In genomic region chr13:25659091-25659502, GRCh38 we compare ENCODE assay signal across 20 cellular contexts.
DNase-seq lines count a peak whose midpoint lies in the region; ATAC-seq and TF ChIP-seq lines count a peak whose summit lies in the region.
"Had no signal": no experiment of that assay in that cellular context is flagged by ENCODE, and none has a peak within 500 bp of the region (broad histone marks: within the 10 kb centered on the region; RNA-seq: fewer than 3 reads in every experiment).

No MANE protein-coding gene starts in this region.

- H3K27me3 ChIP-seq in adipocyte (replicated peaks; ENCODE audit: control insufficient read depth, insufficient read depth, low read length): no peaks in the 10 kb centered on the region
- H3K27me3 ChIP-seq in parathyroid adenoma (ENCODE audit: control insufficient read depth, insufficient read depth, low read length): no peaks in the 10 kb centered on the region
- H3K27me3 ChIP-seq: right lobe of liver had no signal

- no peaks in the 10 kb centered on the region for H3K4me1 ChIP-seq in adipocyte (ENCODE audit: control insufficient read depth, insufficient read depth, low read length)
- H3K4me1 ChIP-seq in parathyroid adenoma: no peaks in the 10 kb centered on the region
- H3K4me1 ChIP-seq: right lobe of liver had no signal

- H3K9ac ChIP-seq in adipocyte (ENCODE audit: low read length) (no peak overlapping the region), parathyroid adenoma (no peak overlapping the region)

- H3K4me2 ChIP-seq in parathyroid adenoma (ENCODE audit: low read length): peak overlapping the region; percentile 43

- no peak for TF ChIP-seq CTCF in parathyroid adenoma (IDR thresholded peaks at IDR 0.05)

- H2AFZ ChIP-seq in parathyroid adenoma: no peak overlapping the region

- POLR2A ChIA-PET in HEK293T (lab: Yijun Ruan, JAX): no interaction called here

- H3K27ac ChIP-seq in parathyroid adenoma: no peak overlapping the region
- H3K27ac ChIP-seq: right lobe of liver had no signal

- no peak for ATAC-seq in HG03521 (IDR thresholded peaks at IDR 0.05; ENCODE audit: unreplicated experiment)
- ATAC-seq: activated CD4-positive, alpha-beta T cell treated with anti-CD3 and anti-CD28 coated beads for 36 hours; activated T-cell treated with anti-CD3 and anti-CD28 coated beads, Interleukin-2, amount 50 U/mL, for 4 hours; naive thymus-derived CD4-positive, alpha-beta T cell; Panc1; right lobe of liver; stimulated activated naive CD8-positive, alpha-beta T cell treated with anti-CD3 and anti-CD28 coated beads, Interleukin-15, amount 100 ng/mL, for 72 hours; T-helper 17 cell had no signal

- H3K9me3 ChIP-seq in adipocyte (ENCODE audit: control insufficient read depth, low read length) (no peaks in the 10 kb centered on the region), parathyroid adenoma (ENCODE audit: control insufficient read depth, low read length) (no peaks in the 10 kb centered on the region)
- H3K9me3 ChIP-seq: right lobe of liver had no signal

- H3K79me2 ChIP-seq in parathyroid adenoma: no peaks in the 10 kb centered on the region

- DNase-seq in HEK293T (ENCODE audit: extremely low spot score): peak; percentile 9
- DNase-seq in NCI-H2107 treated with DMSO at 0.1 percent for 48 hours (lab: John Stamatoyannopoulos, UW; ENCODE audit: unreplicated experiment): peak; percentile 76
- DNase-seq in adipocyte (ENCODE audit: low read depth): peak; percentile 4
- DNase-seq in SHP77 (lab: John Stamatoyannopoulos, UW): no peak
- DNase-seq in hepatic stellate cell (ENCODE audit: low spot score): no peak
- DNase-seq in RPMI8226: no peak
- DNase-seq: activated CD4-positive, alpha-beta T cell treated with anti-CD3 and anti-CD28 coated beads for 36 hours; activated T-cell treated with anti-CD3 and anti-CD28 coated beads, Interleukin-2, amount 50 U/mL, for 4 hours; C1 segment of cervical spinal cord; erythroblast; GOT3; IMR-90; naive thymus-derived CD4-positive, alpha-beta T cell; NCI-H2029; right lobe of liver; stimulated activated naive CD8-positive, alpha-beta T cell treated with anti-CD3 and anti-CD28 coated beads, Interleukin-15, amount 100 ng/mL, for 72 hours; T-helper 17 cell had no signal

- no peak overlapping the region for H3K4me3 ChIP-seq in adipocyte (ENCODE audit: low read length)
- no peak overlapping the region for H3K4me3 ChIP-seq in parathyroid adenoma (ENCODE audit: low read depth, low read length)
- H3K4me3 ChIP-seq: right lobe of liver had no signal

- H3K36me3 ChIP-seq in adipocyte (ENCODE audit: control insufficient read depth, insufficient read depth, low read length, severe bottlenecking) (no peaks in the 10 kb centered on the region), parathyroid adenoma (ENCODE audit: control insufficient read depth, insufficient read depth, low read length) (no peaks in the 10 kb centered on the region)
- H3K36me3 ChIP-seq: right lobe of liver had no signal

- CTCF ChIA-PET in HEK293T (lab: Yijun Ruan, JAX): interaction anchor here (0.6 to 0.7 kb wide), 3 partner anchors 122 to 304 kb away, joined by 3 read pairs; no protein-coding TSS in a partner anchor

TF ChIP-seq in HEK293T, 16 proteins besides CTCF, POLR2A, EP300 and RAD21:
- TF ChIP-seq PKNOX1 (IDR thresholded peaks at IDR 0.05) (no peak), ARNT (IDR thresholded peaks at IDR 0.05) (no peak), HDGF (IDR thresholded peaks at IDR 0.05; ENCODE audit: borderline replicate concordance) (no peak), TARDBP (IDR thresholded peaks at IDR 0.05) (no peak), FOXA1 (IDR thresholded peaks at IDR 0.05) (no peak), LEF1 (IDR thresholded peaks at IDR 0.05; ENCODE audit: borderline replicate concordance) (no peak), SP1 (IDR thresholded peaks at IDR 0.05) (no peak), SUZ12 (IDR thresholded peaks at IDR 0.05) (no peak), BHLHE40 (IDR thresholded peaks at IDR 0.05; ENCODE audit: borderline replicate concordance) (no peak), CTBP1 (IDR thresholded peaks at IDR 0.05; ENCODE audit: borderline replicate concordance) (no peak), FOXM1 (IDR thresholded peaks at IDR 0.05; ENCODE audit: borderline replicate concordance) (no peak), FOXK2 (IDR thresholded peaks at IDR 0.05) (no peak), L3MBTL2 (conservative IDR thresholded peaks at IDR 0.05) (no peak), NFRKB (IDR thresholded peaks at IDR 0.05) (no peak)

Comparison
In these comparisons a context has a peak if more than half of its experiments do, and no peak if none do; other contexts are left out.
1. DNase-seq: peak in HEK293T (single experiment), NCI-H2107 treated with DMSO at 0.1 percent for 48 hours (single experiment) and adipocyte (single experiment); none in SHP77 (0 of 2), hepatic stellate cell (single experiment) and RPMI8226 (single experiment).